ENCODE assay signal across 15 cellular contexts in the genomic region with DNA sequence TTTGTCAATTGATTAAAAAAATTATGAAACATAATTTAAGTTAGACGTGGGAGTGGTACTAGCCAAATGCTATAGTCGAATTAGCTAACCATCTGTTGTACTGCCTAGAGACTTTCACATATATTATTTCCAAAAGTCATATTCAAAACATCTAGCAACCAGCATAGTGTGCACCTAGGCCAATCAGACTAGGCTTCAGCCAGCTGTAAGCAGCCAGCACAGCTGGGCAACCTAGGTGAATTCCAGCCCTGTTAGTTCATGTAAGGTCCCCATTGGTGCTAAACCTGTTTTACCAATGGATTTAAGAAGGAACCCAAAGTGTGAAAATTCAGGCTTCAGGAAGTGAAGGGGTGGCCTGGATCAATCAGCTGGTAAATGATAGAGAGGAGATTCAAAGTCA.
A peak's percentile ranks its signal among the peaks of the same experiment; 100 is the strongest.
DNase-seq lines count a peak whose midpoint lies in the region; ATAC-seq, FAIRE-seq and TF ChIP-seq lines count a peak whose summit lies in the region.
"Had no signal": no experiment of that assay in that cellular context is flagged by ENCODE, and none has a peak within 500 bp of the region (broad histone marks: within the 10 kb centered on the region; RNA-seq: fewer than 3 reads in every experiment).

No MANE protein-coding gene starts in this region.

- H3K4me1 Mint-ChIP-seq in natural killer cell treated with Interleukin-12 subunit alpha and Interleukin-12 subunit beta and Interleukin-15 and Interleukin-18, amount 100 ng/mL, for 72 hours (ENCODE audit: low read depth in 2 of 2) = peaks cover 29 to 31% of the 10 kb centered on the region in 2 donors
- peaks cover 5 to 22% of the 10 kb centered on the region in 2 donors for H3K4me1 Mint-ChIP-seq in natural killer cell

- TF ChIP-seq CTCF in natural killer cell (IDR thresholded peaks at IDR 0.05) (no peak), vagina (IDR thresholded peaks at IDR 0.05) (no peak), pancreas (IDR thresholded peaks at IDR 0.05) (no peak)

- H3K9me3 ChIP-seq in vagina = no peaks in the 10 kb centered on the region
- H3K9me3 ChIP-seq in pancreas = no peaks in the 10 kb centered on the region
- H3K9me3 ChIP-seq: gastroesophageal sphincter had no signal

- peak overlapping the region; percentile 85 for H3K27ac ChIP-seq in vagina
- no peak overlapping the region for H3K27ac ChIP-seq in pancreas
- H3K27ac ChIP-seq: gastroesophageal sphincter, RWPE1 had no signal

- H3K27me3 ChIP-seq in vagina (no peaks in the 10 kb centered on the region), pancreas (no peaks in the 10 kb centered on the region)
- H3K27me3 ChIP-seq: gastroesophageal sphincter had no signal

- no peak overlapping the region for H3K4me3 Mint-ChIP-seq in natural killer cell treated with Interleukin-12 subunit alpha and Interleukin-12 subunit beta and Interleukin-15 and Interleukin-18, amount 100 ng/mL, for 72 hours
- H3K4me3 Mint-ChIP-seq in natural killer cell = no peak overlapping the region
- H3K4me3 Mint-ChIP-seq: stimulated activated naive CD8-positive, alpha-beta T cell treated with anti-CD3 and anti-CD28 coated beads, Interleukin-15, amount 100 ng/mL, for 72 hours had no signal

- no peak for TF ChIP-seq POLR2A in vagina (IDR thresholded peaks at IDR 0.05)

- ATAC-seq in natural killer cell treated with Interleukin-12 subunit alpha and Interleukin-12 subunit beta and Interleukin-15 and Interleukin-18, amount 100 ng/mL, for 72 hours = no peak
- ATAC-seq in natural killer cell = no peak
- ATAC-seq in HG02610 (IDR thresholded peaks at IDR 0.05; ENCODE audit: unreplicated experiment) = peak; percentile 85
- ATAC-seq in activated naive CD4-positive, alpha-beta T cell treated with anti-CD3 and anti-CD28 coated beads, Interleukin-2, amount 50 U/mL, for 72 hours = no peak
- ATAC-seq in pancreas = no peak
- ATAC-seq in GM19324 (IDR thresholded peaks at IDR 0.05; ENCODE audit: low FRiP score, unreplicated experiment) = no peak
- ATAC-seq: gastroesophageal sphincter; stimulated activated naive CD8-positive, alpha-beta T cell treated with anti-CD3 and anti-CD28 coated beads, Interleukin-15, amount 100 ng/mL, for 72 hours had no signal

- peak overlapping the region; percentile 1 to 42 for H3K27ac Mint-ChIP-seq in natural killer cell treated with Interleukin-12 subunit alpha and Interleukin-12 subunit beta and Interleukin-15 and Interleukin-18, amount 100 ng/mL, for 72 hours
- H3K27ac Mint-ChIP-seq in natural killer cell = peak overlapping the region in 1 of 2 donors; percentile 74
- H3K27ac Mint-ChIP-seq in activated naive CD4-positive, alpha-beta T cell treated with anti-CD3 and anti-CD28 coated beads, Interleukin-2, amount 50 U/mL, for 72 hours = peak overlapping the region; percentile 18 to 27
- H3K27ac Mint-ChIP-seq: stimulated activated naive CD8-positive, alpha-beta T cell treated with anti-CD3 and anti-CD28 coated beads, Interleukin-15, amount 100 ng/mL, for 72 hours had no signal

- H3K4me3 ChIP-seq in vagina = no peak overlapping the region
- H3K4me3 ChIP-seq in pancreas = no peak overlapping the region
- H3K4me3 ChIP-seq: gastroesophageal sphincter had no signal

- no peaks in the 10 kb centered on the region for H3K36me3 ChIP-seq in vagina
- no peaks in the 10 kb centered on the region for H3K36me3 ChIP-seq in pancreas
- H3K36me3 ChIP-seq: gastroesophageal sphincter had no signal

- H3K9me3 Mint-ChIP-seq in natural killer cell treated with Interleukin-12 subunit alpha and Interleukin-12 subunit beta and Interleukin-15 and Interleukin-18, amount 100 ng/mL, for 72 hours = no peaks in the 10 kb centered on the region
- H3K9me3 Mint-ChIP-seq in natural killer cell = no peaks in the 10 kb centered on the region
- peaks cover 0 to 12% of the 10 kb centered on the region in 2 donors for H3K9me3 Mint-ChIP-seq in activated naive CD4-positive, alpha-beta T cell treated with anti-CD3 and anti-CD28 coated beads, Interleukin-2, amount 50 U/mL, for 72 hours
- H3K9me3 Mint-ChIP-seq: stimulated activated naive CD8-positive, alpha-beta T cell treated with anti-CD3 and anti-CD28 coated beads, Interleukin-15, amount 100 ng/mL, for 72 hours had no signal

- no peak for DNase-seq in natural killer cell treated with Interleukin-12 subunit alpha and Interleukin-12 subunit beta and Interleukin-15 and Interleukin-18, amount 100 ng/mL, for 72 hours (ENCODE audit: low spot score)
- DNase-seq in natural killer cell (no peak), vagina (ENCODE audit: extremely low spot score in 2 of 2) (no peak), NCI-H2081 treated with DMSO at 0.1 percent for 48 hours (lab: John Stamatoyannopoulos, UW) (no peak), pancreas (no peak)
- no peak for DNase-seq in activated naive CD4-positive, alpha-beta T cell treated with anti-CD3 and anti-CD28 coated beads, Interleukin-2, amount 50 U/mL, for 72 hours (ENCODE audit: low spot score in 2 of 2)
- DNase-seq: activated CD8-positive, alpha-beta memory T cell treated with anti-CD3 and anti-CD28 coated beads, Interleukin-2, amount 50 U/mL, for 4 hours; NCI-H1417; NCI-H510A; stimulated activated CD4-positive, alpha-beta T cell treated with anti-CD3 and anti-CD28 coated beads, Interleukin-4, amount 100 ng/mL, for 4 hours; stimulated activated naive CD8-positive, alpha-beta T cell treated with anti-CD3 and anti-CD28 coated beads, Interleukin-15, amount 100 ng/mL, for 72 hours had no signal

- no peak for FAIRE-seq in pancreas (lab: Jason Lieb, UNC)

- no peaks in the 10 kb centered on the region for H3K27me3 Mint-ChIP-seq in natural killer cell treated with Interleukin-12 subunit alpha and Interleukin-12 subunit beta and Interleukin-15 and Interleukin-18, amount 100 ng/mL, for 72 hours
- no peaks in the 10 kb centered on the region for H3K27me3 Mint-ChIP-seq in natural killer cell (ENCODE audit: low read depth in 2 of 2)
- H3K27me3 Mint-ChIP-seq: stimulated activated naive CD8-positive, alpha-beta T cell treated with anti-CD3 and anti-CD28 coated beads, Interleukin-15, amount 100 ng/mL, for 72 hours had no signal

- H3K36me3 Mint-ChIP-seq in natural killer cell treated with Interleukin-12 subunit alpha and Interleukin-12 subunit beta and Interleukin-15 and Interleukin-18, amount 100 ng/mL, for 72 hours = no peaks in the 10 kb centered on the region
- H3K36me3 Mint-ChIP-seq in natural killer cell = no peaks in the 10 kb centered on the region
- peaks cover 0 to 45% of the 10 kb centered on the region in 2 donors for H3K36me3 Mint-ChIP-seq in activated naive CD4-positive, alpha-beta T cell treated with anti-CD3 and anti-CD28 coated beads, Interleukin-2, amount 50 U/mL, for 72 hours

- intact Hi-C loops in natural killer cell (cut with micrococcal nuclease) (no loop called here), vagina (cut with DNase I) (no loop called here), pancreas (cut with DNase I) (no loop called here)

- H3K4me1 ChIP-seq in vagina (peaks cover 57% of the 10 kb centered on the region), pancreas (no peaks in the 10 kb centered on the region)

- 64 to 73% methylated on average over 2 of the region's 2 CpGs for WGBS in pancreas, 2 donors
